ENCODE assay signal across 7 cellular contexts in the genomic region with DNA sequence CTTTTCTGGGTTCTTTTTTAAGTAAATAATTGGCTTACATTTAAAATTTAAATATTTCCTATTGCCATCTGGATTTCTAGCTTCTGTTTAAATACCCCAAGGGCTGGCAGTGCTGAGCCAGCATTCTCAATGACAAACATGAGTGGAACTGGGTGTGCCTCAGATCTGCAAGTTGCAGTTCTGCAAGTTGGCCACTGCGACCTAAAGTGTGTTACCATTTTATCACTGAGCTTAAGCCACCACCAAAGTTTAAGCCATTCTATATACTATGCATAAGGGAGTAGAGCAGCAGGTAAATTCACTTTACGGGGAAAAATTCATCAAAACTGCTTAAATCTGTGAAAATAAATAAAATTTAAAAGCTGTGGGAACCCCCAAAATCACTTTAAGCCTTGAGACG. TPM values are rescaled to one million over a fixed set of nuclear protein-coding genes. Genes with fewer than 3 reads are reported as not detected.
DNase-seq lines count a peak whose midpoint lies in the region; ATAC-seq and TF ChIP-seq lines count a peak whose summit lies in the region.
"Not testable (repeated sequence)": the region's sequence is repeated elsewhere in the genome, so short reads cannot be mapped to it uniquely, and the experiment has no call there.

No MANE protein-coding gene starts in this region.

- not testable (repeated sequence) for H2AK5ac ChIP-seq in H9 (ENCODE audit: insufficient read length, low read length)

- not testable (repeated sequence) for H3K4me3 ChIP-seq in Caco-2 (ENCODE audit: low read depth, low read length); endodermal cell (ENCODE audit: low read length)

- H3K27ac Mint-ChIP-seq in Caco-2 (ENCODE audit: unreplicated experiment); H9; activated CD4-positive, alpha-beta T cell treated with anti-CD3 and anti-CD28 coated beads, Interleukin-2, amount 10 ng/mL, durations not matched to agents 7 days and 5 days; endodermal cell; neural crest cell (ENCODE audit: unreplicated experiment): not testable (repeated sequence)

- H4K8ac ChIP-seq in H9 (replicated peaks; ENCODE audit: insufficient read length, low read depth, low read length): not testable (repeated sequence)

- H4K5ac ChIP-seq in H9 (ENCODE audit: insufficient read length, low read depth, low read length): not testable (repeated sequence)

- not testable (repeated sequence) for H3K36me3 ChIP-seq in Caco-2 (ENCODE audit: control insufficient read depth, insufficient read depth, low read length); endodermal cell (ENCODE audit: control insufficient read depth, insufficient read depth, low read length)

- ATAC-seq in left colon: peak; percentile 84

- not testable (repeated sequence) for H3K18ac ChIP-seq in H9 (ENCODE audit: insufficient read length, low read depth, low read length)

- H3K4me3 Mint-ChIP-seq in Caco-2 (ENCODE audit: unreplicated experiment); H9; activated CD4-positive, alpha-beta T cell treated with anti-CD3 and anti-CD28 coated beads, Interleukin-2, amount 10 ng/mL, durations not matched to agents 7 days and 5 days; endodermal cell; neural crest cell: not testable (repeated sequence)

- H3K4me1 ChIP-seq in Caco-2; H9 (ENCODE audit: insufficient read depth, low read length); endodermal cell (ENCODE audit: control insufficient read depth, insufficient read depth, low read length): not testable (repeated sequence)

- not testable (repeated sequence) for H4K20me1 ChIP-seq in H9 (ENCODE audit: control insufficient read depth, insufficient read depth, insufficient read length)

- H2BK5ac ChIP-seq in H9 (ENCODE audit: insufficient read length, low read length): not testable (repeated sequence)

- DNase-seq in Caco-2; H9; endodermal cell; left colon; neural crest cell (ENCODE audit: low read depth, low spot score): not testable (repeated sequence)
- peak; percentile 29 for DNase-seq in OCI-M1 (lab: John Stamatoyannopoulos, UW)
- peak; percentile 14 for DNase-seq in activated CD4-positive, alpha-beta T cell treated with anti-CD3 and anti-CD28 coated beads, Interleukin-2, amount 10 ng/mL, durations not matched to agents 7 days and 5 days

- not testable (repeated sequence) for H3K4ac ChIP-seq in H9 (ENCODE audit: low read depth, low read length)

- not testable (repeated sequence) for H2BK120ac ChIP-seq in H9 (ENCODE audit: low read depth, low read length, poor library complexity, severe bottlenecking)

- not testable (repeated sequence) for H4K91ac ChIP-seq in H9 (ENCODE audit: insufficient read length, low read depth, low read length)

- not testable (repeated sequence) for H3K23me2 ChIP-seq in H9 (ENCODE audit: insufficient read length, low read depth, low read length, poor library complexity, severe bottlenecking)

- BruUV-seq in Caco-2 (replicated peaks; lab: Mats Ljungman, UMichigan): not testable (repeated sequence)

- H3K9me3 ChIP-seq in Caco-2; H9 (ENCODE audit: control insufficient read depth, low read depth, low read length); endodermal cell (ENCODE audit: control insufficient read depth, low read length): not testable (repeated sequence)

- not testable (repeated sequence) for H3T11ph ChIP-seq in H9 (ENCODE audit: low read length)

- no CpG with 5 or more reads among the region's 3 CpGs for WGBS in H9 (ENCODE audit: extremely low coverage, insufficient read length, low lambda C conversion rate)
- WGBS in endodermal cell (ENCODE audit: insufficient coverage in 1 of 2, insufficient read length in 1 of 2), 2 experiments: 45% methylated on average over 1 of the region's 3 CpGs; no CpG with 5 or more reads in 1 of the 2 experiments

- not testable (repeated sequence) for H3K23ac ChIP-seq in H9 (ENCODE audit: insufficient read length, low read depth, low read length)

- H3K9ac ChIP-seq in H9 (ENCODE audit: extremely low read depth, insufficient read length, low read length); endodermal cell (ENCODE audit: extremely low read depth, low read length, poor library complexity, severe bottlenecking): not testable (repeated sequence)

- not testable (repeated sequence) for H3K79me2 ChIP-seq in H9 (ENCODE audit: insufficient read depth, low read length)

- H2BK12ac ChIP-seq in H9 (ENCODE audit: insufficient read length, low read depth, low read length): not testable (repeated sequence)

- H2AFZ ChIP-seq in H9 (ENCODE audit: low read length): not testable (repeated sequence)

- H2BK15ac ChIP-seq in H9 (ENCODE audit: low read depth, low read length): not testable (repeated sequence)

- not testable (repeated sequence) for H3K14ac ChIP-seq in H9 (ENCODE audit: insufficient read depth, low read length)

- H3K36me3 Mint-ChIP-seq in Caco-2 (ENCODE audit: insufficient read depth, unreplicated experiment); H9 (ENCODE audit: insufficient read depth in 1 of 3, low read depth in 3 of 3); endodermal cell (ENCODE audit: low read depth): not testable (repeated sequence)
- H3K36me3 Mint-ChIP-seq in activated CD4-positive, alpha-beta T cell treated with anti-CD3 and anti-CD28 coated beads, Interleukin-2, amount 10 ng/mL, durations not matched to agents 7 days and 5 days (ENCODE audit: low read depth): peaks cover 24% of the 10 kb centered on the region
- H3K36me3 Mint-ChIP-seq in neural crest cell (ENCODE audit: low read depth): peaks cover 47% of the 10 kb centered on the region

- not testable (repeated sequence) for H2BK20ac ChIP-seq in H9 (ENCODE audit: low read depth, low read length, poor library complexity, severe bottlenecking)

- H3K27ac ChIP-seq in H9 (ENCODE audit: insufficient read length, low read depth, low read length); endodermal cell (ENCODE audit: low read depth, low read length): not testable (repeated sequence)

- TF ChIP-seq CTCF in Caco-2 (IDR thresholded peaks at IDR 0.05; ENCODE audit: insufficient read depth in 1 of 2, low read depth in 1 of 2, low read length in 1 of 2, severe bottlenecking in 1 of 2, unreplicated experiment in 1 of 2) (peak; percentile 23 to 24), H9 (conservative IDR thresholded peaks at IDR 0.05) (0 out of 3 replicates have a peak, but pooled peaks have one; percentile 21), endodermal cell (conservative IDR thresholded peaks at IDR 0.05) (peak; percentile 25), neural crest cell (conservative IDR thresholded peaks at IDR 0.05) (peak; percentile 38)

- not testable (repeated sequence) for H3K79me1 ChIP-seq in H9 (ENCODE audit: insufficient read depth, low read depth, low read length, poor library complexity, severe bottlenecking)

- intact Hi-C loops in Caco-2 (cut with micrococcal nuclease; ENCODE audit: unreplicated experiment); left colon (cut with DNase I, micrococcal nuclease): not testable (repeated sequence)

- not testable (repeated sequence) for H3K27me3 Mint-ChIP-seq in Caco-2 (ENCODE audit: insufficient read depth, unreplicated experiment); activated CD4-positive, alpha-beta T cell treated with anti-CD3 and anti-CD28 coated beads, Interleukin-2, amount 10 ng/mL, durations not matched to agents 7 days and 5 days; neural crest cell (ENCODE audit: low read depth)
- H3K27me3 Mint-ChIP-seq in H9 (ENCODE audit: low read depth) (peaks cover 22% of the 10 kb centered on the region), endodermal cell (ENCODE audit: insufficient read depth) (peaks cover 36% of the 10 kb centered on the region)

- H3K56ac ChIP-seq in H9 (ENCODE audit: insufficient read length, low read depth, low read length): not testable (repeated sequence)

- POLR2A ChIA-PET in Caco-2 (lab: Charles Lee); activated CD4-positive, alpha-beta T cell treated with anti-CD3 and anti-CD28 coated beads, Interleukin-2, amount 10 ng/mL, durations not matched to agents 7 days and 5 days (lab: Charles Lee): not testable (repeated sequence)

- H3K4me1 Mint-ChIP-seq in Caco-2 (ENCODE audit: low read depth, unreplicated experiment); H9; endodermal cell; neural crest cell: not testable (repeated sequence)
- peaks cover 12% of the 10 kb centered on the region for H3K4me1 Mint-ChIP-seq in activated CD4-positive, alpha-beta T cell treated with anti-CD3 and anti-CD28 coated beads, Interleukin-2, amount 10 ng/mL, durations not matched to agents 7 days and 5 days

- H3K27me3 ChIP-seq in Caco-2 (replicated peaks; ENCODE audit: control insufficient read depth, insufficient read depth, low read length); H9 (ENCODE audit: insufficient read depth, low read length); endodermal cell (ENCODE audit: control insufficient read depth, insufficient read depth, low read length, poor library complexity, severe bottlenecking): not testable (repeated sequence)

- CTCF ChIA-PET in Caco-2 (lab: Charles Lee): not testable (repeated sequence)
- CTCF ChIA-PET in activated CD4-positive, alpha-beta T cell treated with anti-CD3 and anti-CD28 coated beads, Interleukin-2, amount 10 ng/mL, durations not matched to agents 7 days and 5 days (lab: Charles Lee): interaction anchor here (0.5 to 0.6 kb wide), 2 partner anchors 94 to 131 kb away, joined by 3 read pairs; partner anchors contain the start of gene CPNE6

- H3K4me2 ChIP-seq in H9 (ENCODE audit: insufficient read depth, insufficient read length, low read length): not testable (repeated sequence)

- H3K9me3 Mint-ChIP-seq in Caco-2 (ENCODE audit: unreplicated experiment); activated CD4-positive, alpha-beta T cell treated with anti-CD3 and anti-CD28 coated beads, Interleukin-2, amount 10 ng/mL, durations not matched to agents 7 days and 5 days: not testable (repeated sequence)
- peaks cover 14 to 25% of the 10 kb centered on the region in 2 experiments for H3K9me3 Mint-ChIP-seq in H9
- H3K9me3 Mint-ChIP-seq in endodermal cell: peaks cover 21% of the 10 kb centered on the region
- H3K9me3 Mint-ChIP-seq in neural crest cell: peaks cover 22% of the 10 kb centered on the region

RNA-seq across cellular contexts. Expression of gene DHRS4L2, which starts 11.5 kb away (rescaled TPM):
- 7.2 and 7.8 TPM in 2 replicates for total RNA-seq in Caco-2 (2022)
- 9.7 and 10.2 TPM in 2 replicates for total RNA-seq in H9 (2021)
- 10 to 100 TPM; 22.5 to 24.8 TPM for total RNA-seq in activated CD4-positive, alpha-beta T cell treated with anti-CD3 and anti-CD28 coated beads, Interleukin-2, amount 10 ng/mL, durations not matched to agents 7 days and 5 days
- 10 to 100 TPM; 16.7 to 17.3 TPM for total RNA-seq in endodermal cell
- 12.6 TPM for polyA plus RNA-seq in endodermal cell (2013, experiment 1 of 2)
- polyA plus RNA-seq in endodermal cell (2013, experiment 2 of 2): 11.5 TPM
- 10 to 100 TPM; 31.8 to 43.2 TPM for total RNA-seq in left colon
- total RNA-seq in neural crest cell: 15.1 and 17.1 TPM in 2 replicates

RNA-seq across cellular contexts. Expression of gene DHRS4, which starts 23.6 kb away (rescaled TPM):
- total RNA-seq in Caco-2 (2022) (8.0 and 8.6 TPM in 2 replicates), H9 (2021) (11.2 and 12.7 TPM in 2 replicates), endodermal cell (10 to 100 TPM; 18.3 to 20.9 TPM), left colon (10 to 100 TPM; 38.3 to 46.0 TPM), neural crest cell (17.4 and 19.7 TPM in 2 replicates)
- total RNA-seq in activated CD4-positive, alpha-beta T cell treated with anti-CD3 and anti-CD28 coated beads, Interleukin-2, amount 10 ng/mL, durations not matched to agents 7 days and 5 days: 10 to 100 TPM; 28.8 to 31.3 TPM
- polyA plus RNA-seq in endodermal cell (2013, experiment 1 of 2): 13.4 TPM
- 11.0 TPM for polyA plus RNA-seq in endodermal cell (2013, experiment 2 of 2)
